In the genomic region with DNA sequence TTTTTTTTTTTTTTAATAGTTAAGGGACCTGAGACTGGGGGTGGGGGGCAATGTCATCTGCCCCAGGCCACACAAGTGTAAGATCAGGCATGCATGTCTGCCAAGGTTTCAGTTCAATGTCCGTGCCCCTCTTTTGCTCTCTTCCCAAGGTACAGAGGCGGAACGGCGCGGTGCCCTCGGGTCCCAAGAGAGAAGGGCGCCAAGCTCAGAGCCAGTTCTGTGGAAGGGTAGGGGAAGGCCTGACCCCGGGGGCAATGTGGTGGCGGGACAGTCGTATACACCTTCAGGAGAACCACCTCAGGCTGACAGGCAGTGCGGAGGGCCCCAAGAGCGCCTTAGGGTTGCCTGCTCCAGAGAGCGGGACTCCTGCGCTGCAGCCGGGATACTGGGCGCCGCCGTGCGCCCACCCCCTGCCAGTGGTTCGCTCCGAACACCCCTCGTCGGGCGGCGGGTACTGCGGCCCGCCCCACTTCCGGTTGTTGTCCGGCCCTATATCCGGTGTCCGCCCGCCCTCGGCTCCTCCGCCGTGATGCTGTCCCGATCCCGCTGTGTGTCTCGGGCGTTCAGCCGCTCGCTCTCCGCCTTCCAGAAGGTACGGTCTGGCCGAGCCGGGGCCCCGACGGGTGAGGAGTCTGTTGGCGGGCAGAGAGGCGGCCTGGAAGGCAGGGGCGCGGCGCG, we compare ENCODE assay signal across 8 cellular contexts. TPM values are rescaled to one million over a fixed set of nuclear protein-coding genes. Genes with fewer than 3 reads are reported as not detected.
A peak's percentile ranks its signal among the peaks of the same experiment; 100 is the strongest.
DNase-seq lines count a peak whose midpoint lies in the region; FAIRE-seq and TF ChIP-seq lines count a peak whose summit lies in the region.

A gene (plus strand): TSS at position 492 of the 678 bp plus-strand sequence. CDS start 38 bp downstream, at position 530.

- TF ChIP-seq CTCF in MM.1S (IDR thresholded peaks at IDR 0.05; ENCODE audit: low read length) = no peak
- TF ChIP-seq CTCF in foreskin fibroblast (IDR thresholded peaks at IDR 0.05; ENCODE audit: low read depth, low read length) = no peak
- no peak for TF ChIP-seq CTCF in neural crest cell (conservative IDR thresholded peaks at IDR 0.05)

- H3F3A ChIP-seq in MM.1S (ENCODE audit: insufficient read depth, low read length) = no peaks in the 10 kb centered on the region

- peaks cover 21% of the 10 kb centered on the region for H3K36me3 ChIP-seq in HAP-1 (replicated peaks)
- no peaks in the 10 kb centered on the region for H3K36me3 ChIP-seq in MM.1S (replicated peaks; ENCODE audit: insufficient read depth, low read length)

- peak within 1 kb of the TSS; percentile 88 for H2AFZ ChIP-seq in MM.1S (ENCODE audit: low read length)

- H3K4me1 ChIP-seq in HAP-1 (peaks cover 37% of the 10 kb centered on the region), MM.1S (ENCODE audit: low read length) (no peaks in the 10 kb centered on the region)

- H3K4me3 ChIP-seq in HAP-1 = peak within 1 kb of the TSS; percentile 84
- H3K4me3 ChIP-seq in MM.1S (ENCODE audit: low read length) = peak within 1 kb of the TSS; percentile 69
- peak within 1 kb of the TSS; percentile 68 to 97 for H3K4me3 ChIP-seq in foreskin fibroblast (ENCODE audit: low read depth in 1 of 2, low read length in 2 of 2)

- peak within 1 kb of the TSS; percentile 98 for H3K4me3 Mint-ChIP-seq in neural crest cell

- H3K36me3 Mint-ChIP-seq in neural crest cell (ENCODE audit: low read depth) = no peaks in the 10 kb centered on the region

- H3K79me2 ChIP-seq in MM.1S (ENCODE audit: low read length) = peaks cover 45% of the 10 kb centered on the region

- peaks cover 49% of the 10 kb centered on the region for H3K4me1 Mint-ChIP-seq in neural crest cell

- H3K27me3 ChIP-seq in HAP-1 (ENCODE audit: low read depth) (no peaks in the 10 kb centered on the region), MM.1S (replicated peaks; ENCODE audit: insufficient read depth, low read length) (no peaks in the 10 kb centered on the region)

- H3K4me2 ChIP-seq in MM.1S (ENCODE audit: low read depth, low read length) = peak within 1 kb of the TSS; percentile 81

- H3K27me3 Mint-ChIP-seq in neural crest cell (ENCODE audit: low read depth) = no peaks in the 10 kb centered on the region

- in situ Hi-C loops in HAP-1 (cut with MboI; ENCODE audit: low sequenced_read_pairs) = no loop called here

- peak; percentile 75 to 92 for DNase-seq in HAP-1 (ENCODE audit: low spot score in 2 of 2)
- peak; percentile 70 for DNase-seq in MM.1S
- DNase-seq in SIG-M5 treated with dmso at 0.1 percent for 504 hours (lab: John Stamatoyannopoulos, UW; ENCODE audit: unreplicated experiment) = peak; percentile 85
- peak; percentile 83 for DNase-seq in activated gamma-delta T cell treated with Interleukin-2 at 50 U/mL for 16 hours
- peak; percentile 89 to 96 for DNase-seq in foreskin fibroblast
- DNase-seq in neural crest cell (ENCODE audit: low read depth, low spot score) = peak; percentile 92
- peak; percentile 64 for DNase-seq in stromal cell of bone marrow (ENCODE audit: low read depth)

- peak within 1 kb of the TSS; percentile 77 for H3K9ac ChIP-seq in MM.1S (ENCODE audit: low read length)

- H3K27ac ChIP-seq in MM.1S (ENCODE audit: low read length) = peak within 1 kb of the TSS; percentile 34; the same call in 1 of the 2 replicates

- no peaks in the 10 kb centered on the region for H3K9me3 Mint-ChIP-seq in neural crest cell

- no peaks in the 10 kb centered on the region for H3K9me3 ChIP-seq in HAP-1
- H3K9me3 ChIP-seq in MM.1S (replicated peaks; ENCODE audit: insufficient read depth, low read length) = no peaks in the 10 kb centered on the region

- FAIRE-seq in G401.6 (lab: Jason Lieb, UNC) = peak; percentile 15

- peak within 1 kb of the TSS; percentile 99 for H3K27ac Mint-ChIP-seq in neural crest cell (ENCODE audit: unreplicated experiment)

- H4K20me1 ChIP-seq in MM.1S (ENCODE audit: insufficient read depth, low read length) = no peaks in the 10 kb centered on the region; the same call in 1 of the 2 replicates

- no peaks in the 10 kb centered on the region for H3K9me2 ChIP-seq in MM.1S (replicated peaks; ENCODE audit: insufficient read depth, low read length)

RNA-seq across cellular contexts. Expression of the gene that starts here (rescaled TPM):
- total RNA-seq in neural crest cell = 92.9 and 97.4 TPM in 2 replicates

Comparison
In these comparisons a context has a peak if more than half of its experiments do, and no peak if none do; other contexts are left out.
1. Peak in every context shown above with its lines: DNase-seq, H3K4me3 ChIP-seq and H3K27ac ChIP-seq.